Comparison of ENCODE assay signal across 9 cellular contexts in genomic region chr1:52348704-52349301, GRCh38. TPM values are rescaled to one million over a fixed set of nuclear protein-coding genes. Genes with fewer than 3 reads are reported as not detected.
A peak's percentile ranks its signal among the peaks of the same experiment; 100 is the strongest.
DNase-seq lines count a peak whose midpoint lies in the region; ATAC-seq and TF ChIP-seq lines count a peak whose summit lies in the region.
"Had no signal": no experiment of that assay in that cellular context is flagged by ENCODE, and none has a peak within 500 bp of the region (broad histone marks: within the 10 kb centered on the region; RNA-seq: fewer than 3 reads in every experiment).

No MANE protein-coding gene starts in this region.

- no peaks in the 10 kb centered on the region for H3K27me3 Mint-ChIP-seq in activated naive CD8-positive, alpha-beta T cell treated with anti-CD3 and anti-CD28 coated beads for 36 hours
- H3K27me3 Mint-ChIP-seq in activated naive CD8-positive, alpha-beta T cell treated with anti-CD3 and anti-CD28 coated beads, Interleukin-2, amount 50 U/mL, for 24 hours: no peaks in the 10 kb centered on the region
- no peaks in the 10 kb centered on the region for H3K27me3 Mint-ChIP-seq in activated CD8-positive, alpha-beta T cell treated with anti-CD3 and anti-CD28 coated beads for 36 hours
- H3K27me3 Mint-ChIP-seq: activated naive CD8-positive, alpha-beta T cell had no signal

- H3K4me1 Mint-ChIP-seq in activated naive CD8-positive, alpha-beta T cell treated with anti-CD3 and anti-CD28 coated beads for 36 hours: peaks cover 2% of the 10 kb centered on the region
- H3K4me1 Mint-ChIP-seq in activated naive CD8-positive, alpha-beta T cell treated with anti-CD3 and anti-CD28 coated beads, Interleukin-2, amount 50 U/mL, for 24 hours: no peaks in the 10 kb centered on the region
- H3K4me1 Mint-ChIP-seq in activated CD8-positive, alpha-beta T cell treated with anti-CD3 and anti-CD28 coated beads for 36 hours (ENCODE audit: low read depth): no peaks in the 10 kb centered on the region

- POLR2A ChIA-PET in activated CD8-positive, alpha-beta T cell treated with anti-CD3 and anti-CD28 coated beads for 36 hours (lab: Charles Lee): interaction anchor here (0.9 kb wide), 2 partner anchors 12 to 16 kb away, joined by 3 to 4 read pairs; no protein-coding TSS in a partner anchor

- WGBS in hepatocyte (ENCODE audit: low lambda C conversion rate, missing lambda C conversion rate): 46% methylated on average over 8 of the region's 8 CpGs

- CTCF ChIA-PET in activated CD8-positive, alpha-beta T cell treated with anti-CD3 and anti-CD28 coated beads for 36 hours (lab: Charles Lee): no interaction called here

- H3K27ac ChIP-seq in hepatocyte: no peak overlapping the region
- no peak overlapping the region for H3K27ac ChIP-seq in thoracic aorta

- H2AFZ ChIP-seq in hepatocyte: no peak overlapping the region

- H3K4me3 ChIP-seq in hepatocyte (no peak overlapping the region), thoracic aorta (no peak overlapping the region)

- TF ChIP-seq CTCF in activated CD8-positive, alpha-beta T cell treated with anti-CD3 and anti-CD28 coated beads for 36 hours (IDR thresholded peaks at IDR 0.05): no peak
- peak; percentile 48 for TF ChIP-seq CTCF in hepatocyte (IDR thresholded peaks at IDR 0.05; ENCODE audit: poor library complexity)
- TF ChIP-seq CTCF in thoracic aorta (IDR thresholded peaks at IDR 0.05): no peak

- H3K36me3 ChIP-seq in hepatocyte (replicated peaks; ENCODE audit: insufficient read depth, low read depth) (no peaks in the 10 kb centered on the region), thoracic aorta (peaks cover 13% of the 10 kb centered on the region)

- no peak for DNase-seq in activated naive CD8-positive, alpha-beta T cell treated with anti-CD3 and anti-CD28 coated beads for 36 hours
- DNase-seq in activated naive CD8-positive, alpha-beta T cell treated with anti-CD3 and anti-CD28 coated beads, Interleukin-2, amount 50 U/mL, for 24 hours: no peak
- DNase-seq in activated CD8-positive, alpha-beta T cell treated with anti-CD3 and anti-CD28 coated beads for 36 hours: no peak
- DNase-seq in hepatocyte (ENCODE audit: low spot score) (peak; percentile 62), thoracic aorta (ENCODE audit: low spot score) (no peak), NCI-H187 treated with DMSO at 0.1 percent for 48 hours (lab: John Stamatoyannopoulos, UW) (no peak)

- no peak overlapping the region for H3K4me3 Mint-ChIP-seq in activated naive CD8-positive, alpha-beta T cell treated with anti-CD3 and anti-CD28 coated beads for 36 hours
- no peak overlapping the region for H3K4me3 Mint-ChIP-seq in activated naive CD8-positive, alpha-beta T cell treated with anti-CD3 and anti-CD28 coated beads, Interleukin-2, amount 50 U/mL, for 24 hours
- no peak overlapping the region for H3K4me3 Mint-ChIP-seq in activated CD8-positive, alpha-beta T cell treated with anti-CD3 and anti-CD28 coated beads for 36 hours
- H3K4me3 Mint-ChIP-seq: activated naive CD8-positive, alpha-beta T cell had no signal

- H3K9me3 Mint-ChIP-seq in activated naive CD8-positive, alpha-beta T cell treated with anti-CD3 and anti-CD28 coated beads for 36 hours: no peaks in the 10 kb centered on the region
- H3K9me3 Mint-ChIP-seq in activated naive CD8-positive, alpha-beta T cell treated with anti-CD3 and anti-CD28 coated beads, Interleukin-2, amount 50 U/mL, for 24 hours: no peaks in the 10 kb centered on the region
- no peaks in the 10 kb centered on the region for H3K9me3 Mint-ChIP-seq in activated CD8-positive, alpha-beta T cell treated with anti-CD3 and anti-CD28 coated beads for 36 hours

- no peaks in the 10 kb centered on the region for H3K9me3 ChIP-seq in hepatocyte (ENCODE audit: low read depth)
- H3K9me3 ChIP-seq in thoracic aorta: no peaks in the 10 kb centered on the region

- peaks cover 7% of the 10 kb centered on the region for H3K36me3 Mint-ChIP-seq in activated naive CD8-positive, alpha-beta T cell treated with anti-CD3 and anti-CD28 coated beads for 36 hours
- H3K36me3 Mint-ChIP-seq in activated naive CD8-positive, alpha-beta T cell treated with anti-CD3 and anti-CD28 coated beads, Interleukin-2, amount 50 U/mL, for 24 hours (ENCODE audit: low read depth): peaks cover 10% of the 10 kb centered on the region
- H3K36me3 Mint-ChIP-seq in activated CD8-positive, alpha-beta T cell treated with anti-CD3 and anti-CD28 coated beads for 36 hours (ENCODE audit: low read depth): peaks cover 12% of the 10 kb centered on the region
- H3K36me3 Mint-ChIP-seq: activated naive CD8-positive, alpha-beta T cell had no signal

- H3K27me3 ChIP-seq in hepatocyte (no peaks in the 10 kb centered on the region), thoracic aorta (replicated peaks; ENCODE audit: insufficient read depth) (no peaks in the 10 kb centered on the region)

- H3K4me1 ChIP-seq in hepatocyte (ENCODE audit: insufficient read depth) (no peaks in the 10 kb centered on the region), thoracic aorta (ENCODE audit: control insufficient read depth in 1 of 2, low read depth in 2 of 2) (no peaks in the 10 kb centered on the region)

- H3K27ac Mint-ChIP-seq in activated naive CD8-positive, alpha-beta T cell treated with anti-CD3 and anti-CD28 coated beads for 36 hours: peak overlapping the region; percentile 67
- H3K27ac Mint-ChIP-seq in activated naive CD8-positive, alpha-beta T cell treated with anti-CD3 and anti-CD28 coated beads, Interleukin-2, amount 50 U/mL, for 24 hours: no peak overlapping the region
- peak overlapping the region; percentile 62 for H3K27ac Mint-ChIP-seq in activated CD8-positive, alpha-beta T cell treated with anti-CD3 and anti-CD28 coated beads for 36 hours
- H3K27ac Mint-ChIP-seq: activated naive CD8-positive, alpha-beta T cell had no signal

- H4K20me1 ChIP-seq in hepatocyte (ENCODE audit: insufficient read depth, poor library complexity, severe bottlenecking): no peaks in the 10 kb centered on the region

- no peaks in the 10 kb centered on the region for H3K9me2 ChIP-seq in hepatocyte (replicated peaks; ENCODE audit: insufficient read depth)

- H3K79me2 ChIP-seq in hepatocyte: no peaks in the 10 kb centered on the region

- H3K4me2 ChIP-seq in hepatocyte: no peak overlapping the region

- intact Hi-C loops in activated CD8-positive, alpha-beta T cell treated with anti-CD3 and anti-CD28 coated beads for 36 hours (cut with micrococcal nuclease): no loop called here

- ATAC-seq in activated naive CD8-positive, alpha-beta T cell treated with anti-CD3 and anti-CD28 coated beads, Interleukin-2, amount 50 U/mL, for 24 hours: no peak
- peak; percentile 30 for ATAC-seq in activated CD8-positive, alpha-beta T cell treated with anti-CD3 and anti-CD28 coated beads for 36 hours
- ATAC-seq in thoracic aorta (ENCODE audit: insufficient number of reproducible peaks, low FRiP score, low read depth): peak; percentile 29
- no peak for ATAC-seq in HG03432 (IDR thresholded peaks at IDR 0.05; ENCODE audit: unreplicated experiment)
- ATAC-seq in GM18520 (IDR thresholded peaks at IDR 0.05; ENCODE audit: unreplicated experiment): no peak

RNA-seq across cellular contexts. Expression of gene CC2D1B, which starts 17.2 kb away (rescaled TPM):
- 10 to 100 TPM; 26.1 to 26.5 TPM for total RNA-seq in activated naive CD8-positive, alpha-beta T cell treated with anti-CD3 and anti-CD28 coated beads for 36 hours
- total RNA-seq in activated CD8-positive, alpha-beta T cell treated with anti-CD3 and anti-CD28 coated beads for 36 hours: 10 to 100 TPM; 17.1 to 19.4 TPM
- total RNA-seq in hepatocyte (22.7 and 28.4 TPM in 2 replicates), thoracic aorta (10 to 100 TPM; 33.7 to 34.3 TPM)
- 21.5 and 25.5 TPM in 2 replicates for polyA plus RNA-seq in hepatocyte

RNA-seq across cellular contexts. Expression of gene ORC1, which starts 55.4 kb away (rescaled TPM):
- 10 to 100 TPM; 54.3 to 54.4 TPM for total RNA-seq in activated naive CD8-positive, alpha-beta T cell treated with anti-CD3 and anti-CD28 coated beads for 36 hours
- 10 to 100 TPM; 51.0 to 51.8 TPM for total RNA-seq in activated CD8-positive, alpha-beta T cell treated with anti-CD3 and anti-CD28 coated beads for 36 hours
- total RNA-seq in hepatocyte: 2.6 and 3.1 TPM in 2 replicates
- 1.3 and 1.8 TPM in 2 replicates for polyA plus RNA-seq in hepatocyte
- total RNA-seq in thoracic aorta: under 1 TPM; 0.49 to 0.95 TPM

RNA-seq across cellular contexts. Expression of gene PRPF38A, which starts 55.6 kb away (rescaled TPM):
- total RNA-seq in activated naive CD8-positive, alpha-beta T cell treated with anti-CD3 and anti-CD28 coated beads for 36 hours: 100 to 1,000 TPM; 114 to 119 TPM
- total RNA-seq in activated CD8-positive, alpha-beta T cell treated with anti-CD3 and anti-CD28 coated beads for 36 hours: 10 to 100 TPM; 81.3 to 85.8 TPM
- total RNA-seq in hepatocyte (12.8 and 13.8 TPM in 2 replicates), thoracic aorta (10 to 100 TPM; 18.1 to 27.4 TPM)
- 23.8 and 35.9 TPM in 2 replicates for polyA plus RNA-seq in hepatocyte

Comparison
In these comparisons a context has a peak if more than half of its experiments do, and no peak if none do; other contexts are left out.
1. ATAC-seq: peak in activated CD8-positive, alpha-beta T cell treated with anti-CD3 and anti-CD28 coated beads for 36 hours (single experiment) and thoracic aorta (single experiment); none in activated naive CD8-positive, alpha-beta T cell treated with anti-CD3 and anti-CD28 coated beads, Interleukin-2, amount 50 U/mL, for 24 hours (single experiment), HG03432 (single experiment) and GM18520 (single experiment).
2. RNA of gene ORC1, which starts 55.4 kb away (total RNA-seq): 54.3 to 54.4 TPM in activated naive CD8-positive, alpha-beta T cell treated with anti-CD3 and anti-CD28 coated beads for 36 hours and 51.0 to 51.8 TPM in activated CD8-positive, alpha-beta T cell treated with anti-CD3 and anti-CD28 coated beads for 36 hours; 2.6 to 3.1 TPM in hepatocyte and 0.49 to 0.95 TPM in thoracic aorta; every median in the first group is over 10 times any median in the second.